12 cellular contexts compared by ENCODE assay signal in the genomic region with DNA sequence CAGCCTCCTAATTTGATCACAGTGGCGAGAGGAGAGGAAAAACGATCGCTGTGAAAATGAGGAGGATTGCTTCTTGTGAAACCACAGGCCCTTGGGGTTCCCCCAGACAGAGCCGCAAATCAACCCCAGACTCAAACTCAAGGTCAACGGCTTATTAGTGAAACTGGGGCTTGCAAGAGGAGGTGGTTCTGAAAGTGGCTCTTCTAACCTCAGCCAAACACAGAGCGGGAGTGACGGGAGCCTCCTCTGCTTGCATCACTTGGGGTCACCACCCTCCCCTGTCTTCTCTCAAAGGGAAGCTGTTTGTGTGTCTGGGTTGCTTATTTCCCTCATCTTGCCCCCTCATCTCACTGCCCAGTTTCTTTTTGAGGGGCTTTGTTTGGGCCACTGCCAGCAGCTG. TPM values are rescaled to one million over a fixed set of nuclear protein-coding genes. Genes with fewer than 3 reads are reported as not detected.
DNase-seq lines count a peak whose midpoint lies in the region; ATAC-seq, FAIRE-seq and TF ChIP-seq lines count a peak whose summit lies in the region.
"Had no signal": no experiment of that assay in that cellular context is flagged by ENCODE, and none has a peak within 500 bp of the region (broad histone marks: within the 10 kb centered on the region; RNA-seq: fewer than 3 reads in every experiment).

No MANE protein-coding gene starts in this region.

- no peaks in the 10 kb centered on the region for H3K9me3 Mint-ChIP-seq in activated T-helper 1 cell treated with anti-CD3 and anti-CD28 coated beads, Interleukin-12 subunit alpha, Interleukin-12 subunit beta, Interleukin-2, Interleukin-4 antibody, amounts not matched to agents 30 ng/mL and 10 ng/mL and 1 ng/mL, durations not matched to agents 14 hours and 24 hours and 36 hours

- TF ChIP-seq POLR2A in Peyer's patch (IDR thresholded peaks at IDR 0.05): no peak

- DNase-seq in GM13976 (ENCODE audit: low spot score) (peak; percentile 74), NCI-H2196 (lab: John Stamatoyannopoulos, UW; ENCODE audit: unreplicated experiment) (no peak), Peyer's patch (no peak), T1000 (lab: John Stamatoyannopoulos, UW) (no peak), urothelium cell line (ENCODE audit: low spot score) (no peak)
- DNase-seq in activated T-helper 1 cell treated with anti-CD3 and anti-CD28 coated beads, Interleukin-12 subunit alpha, Interleukin-12 subunit beta, Interleukin-2, Interleukin-4 antibody, amounts not matched to agents 30 ng/mL and 10 ng/mL and 1 ng/mL, durations not matched to agents 14 hours and 24 hours and 36 hours (ENCODE audit: low spot score): peak; percentile 25
- DNase-seq: activated effector memory CD4-positive, alpha-beta T cell treated with Interleukin-2 at 50 U/mL for 16 hours; COR-L47; NCI-H2081; SW 1271 had no signal

- H3K27ac Mint-ChIP-seq in activated T-helper 1 cell treated with anti-CD3 and anti-CD28 coated beads, Interleukin-12 subunit alpha, Interleukin-12 subunit beta, Interleukin-2, Interleukin-4 antibody, amounts not matched to agents 30 ng/mL and 10 ng/mL and 1 ng/mL, durations not matched to agents 14 hours and 24 hours and 36 hours: no peak overlapping the region

- no peaks in the 10 kb centered on the region for H3K27me3 ChIP-seq in Peyer's patch

- H3K4me1 Mint-ChIP-seq in activated T-helper 1 cell treated with anti-CD3 and anti-CD28 coated beads, Interleukin-12 subunit alpha, Interleukin-12 subunit beta, Interleukin-2, Interleukin-4 antibody, amounts not matched to agents 30 ng/mL and 10 ng/mL and 1 ng/mL, durations not matched to agents 14 hours and 24 hours and 36 hours (ENCODE audit: low read depth): peaks cover 25% of the 10 kb centered on the region

- peak; percentile 89 for ATAC-seq in GM19035 (IDR thresholded peaks at IDR 0.05; ENCODE audit: unreplicated experiment)
- ATAC-seq in HG02884 (IDR thresholded peaks at IDR 0.05; ENCODE audit: unreplicated experiment): peak; percentile 95

- in situ Hi-C loops in GM13976 (cut with MboI; ENCODE audit: low sequenced_read_pairs, unreplicated experiment): no loop called here

- no peak for FAIRE-seq in urothelium cell line (lab: Jason Lieb, UNC)

- intact Hi-C loops in activated T-helper 1 cell treated with anti-CD3 and anti-CD28 coated beads, Interleukin-12 subunit alpha, Interleukin-12 subunit beta, Interleukin-2, Interleukin-4 antibody, amounts not matched to agents 30 ng/mL and 10 ng/mL and 1 ng/mL, durations not matched to agents 14 hours and 24 hours and 36 hours (cut with micrococcal nuclease): loop anchor here (1.0 to 5.0 kb wide), 3 partner anchors 25 to 217 kb away; no protein-coding TSS in a partner anchor

- no peak overlapping the region for H3K27ac ChIP-seq in Peyer's patch

- no peak overlapping the region for H3K4me3 Mint-ChIP-seq in activated T-helper 1 cell treated with anti-CD3 and anti-CD28 coated beads, Interleukin-12 subunit alpha, Interleukin-12 subunit beta, Interleukin-2, Interleukin-4 antibody, amounts not matched to agents 30 ng/mL and 10 ng/mL and 1 ng/mL, durations not matched to agents 14 hours and 24 hours and 36 hours

- H3K9me3 ChIP-seq in Peyer's patch: no peaks in the 10 kb centered on the region

- no peak for TF ChIP-seq CTCF in GM13976 (IDR thresholded peaks at IDR 0.05; ENCODE audit: borderline replicate concordance, control extremely low read depth, extremely low read depth, insufficient read depth, missing control alignments)
- no peak for TF ChIP-seq CTCF in Peyer's patch (IDR thresholded peaks at IDR 0.05)

- H3K36me3 Mint-ChIP-seq in activated T-helper 1 cell treated with anti-CD3 and anti-CD28 coated beads, Interleukin-12 subunit alpha, Interleukin-12 subunit beta, Interleukin-2, Interleukin-4 antibody, amounts not matched to agents 30 ng/mL and 10 ng/mL and 1 ng/mL, durations not matched to agents 14 hours and 24 hours and 36 hours (ENCODE audit: low read depth): no peaks in the 10 kb centered on the region

- no peak overlapping the region for H3K4me3 ChIP-seq in Peyer's patch

- no peaks in the 10 kb centered on the region for H3K36me3 ChIP-seq in Peyer's patch

- H3K4me1 ChIP-seq in Peyer's patch: no peaks in the 10 kb centered on the region

- H3K27me3 Mint-ChIP-seq in activated T-helper 1 cell treated with anti-CD3 and anti-CD28 coated beads, Interleukin-12 subunit alpha, Interleukin-12 subunit beta, Interleukin-2, Interleukin-4 antibody, amounts not matched to agents 30 ng/mL and 10 ng/mL and 1 ng/mL, durations not matched to agents 14 hours and 24 hours and 36 hours (ENCODE audit: insufficient read depth): peaks cover 52% of the 10 kb centered on the region

RNA-seq across cellular contexts. Expression of a gene that starts 28.7 kb away (rescaled TPM):
- total RNA-seq in activated T-helper 1 cell treated with anti-CD3 and anti-CD28 coated beads, Interleukin-12 subunit alpha, Interleukin-12 subunit beta, Interleukin-2, Interleukin-4 antibody, amounts not matched to agents 30 ng/mL and 10 ng/mL and 1 ng/mL, durations not matched to agents 14 hours and 24 hours and 36 hours: 12.1 and 12.9 TPM in 2 replicates
- 10 to 100 TPM; 12.4 to 24.7 (median 19.1) TPM for total RNA-seq in Peyer's patch

RNA-seq across cellular contexts. Expression of a gene that starts 37.7 kb away (rescaled TPM):
- total RNA-seq in activated T-helper 1 cell treated with anti-CD3 and anti-CD28 coated beads, Interleukin-12 subunit alpha, Interleukin-12 subunit beta, Interleukin-2, Interleukin-4 antibody, amounts not matched to agents 30 ng/mL and 10 ng/mL and 1 ng/mL, durations not matched to agents 14 hours and 24 hours and 36 hours: 0.18 TPM in 1 of 2 replicates, not detected in the other
- total RNA-seq in Peyer's patch: under 1 TPM in 2 of 4 donors, not detected in 2; 0.38 to 0.67 TPM

Comparison
In these comparisons a context has a peak if more than half of its experiments do, and no peak if none do; other contexts are left out.
1. DNase-seq: peak in GM13976 (single experiment) and activated T-helper 1 cell treated with anti-CD3 and anti-CD28 coated beads, Interleukin-12 subunit alpha, Interleukin-12 subunit beta, Interleukin-2, Interleukin-4 antibody, amounts not matched to agents 30 ng/mL and 10 ng/mL and 1 ng/mL, durations not matched to agents 14 hours and 24 hours and 36 hours (single experiment); none in NCI-H2196 (single experiment), Peyer's patch (0 of 3), T1000 (single experiment) and urothelium cell line (single experiment).